In the genomic region with DNA sequence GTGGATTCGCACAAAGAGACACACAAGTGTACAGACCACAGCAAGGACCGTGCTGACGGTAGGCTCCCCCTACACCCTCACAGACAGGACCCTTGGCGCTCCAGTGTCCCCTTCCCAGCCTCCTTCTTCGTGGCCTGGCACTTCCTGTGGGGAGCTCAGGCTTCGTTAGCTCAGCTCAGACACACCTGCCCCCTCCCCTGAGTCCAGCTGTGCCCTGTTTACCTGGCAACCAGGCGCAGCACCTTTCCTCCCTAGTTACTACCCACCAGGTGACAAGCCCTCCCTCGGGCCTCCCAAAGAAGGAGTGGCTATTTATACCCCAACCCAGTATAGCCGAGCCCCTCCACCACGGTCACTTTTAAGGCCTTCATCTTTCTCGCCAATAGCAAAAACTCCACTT, we compare ENCODE assay signal across 27 cellular contexts. TPM values are rescaled to one million over a fixed set of nuclear protein-coding genes. Genes with fewer than 3 reads are reported as not detected.
A peak's percentile ranks its signal among the peaks of the same experiment; 100 is the strongest.
DNase-seq lines count a peak whose midpoint lies in the region; ATAC-seq and TF ChIP-seq lines count a peak whose summit lies in the region.
"Had no signal": no experiment of that assay in that cellular context is flagged by ENCODE, and none has a peak within 500 bp of the region (broad histone marks: within the 10 kb centered on the region; RNA-seq: fewer than 3 reads in every experiment).

No MANE protein-coding gene starts in this region.

- DNase-seq in DMS153 treated with DMSO at 0.1 percent for 48 hours (lab: John Stamatoyannopoulos, UW; ENCODE audit: unreplicated experiment) (peak; percentile 16), NCI-H2081 treated with DMSO at 0.1 percent for 48 hours (lab: John Stamatoyannopoulos, UW) (peak; percentile 11), body of pancreas (peak in 3 of 4 donors; percentile 21 to 35 (median 33)), neural progenitor cell (ENCODE audit: low spot score) (no peak), mesenteric fat pad (ENCODE audit: low spot score) (no peak), NCI-H2227 treated with DMSO at 0.1 percent for 48 hours (lab: John Stamatoyannopoulos, UW) (no peak)
- DNase-seq in activated CD4-positive, alpha-beta T cell treated with anti-CD3 and anti-CD28 coated beads, Interleukin-2, amount 50 U/mL, for 1 hour, result no peak
- DNase-seq: activated T-cell treated with anti-CD3 and anti-CD28 coated beads, Interleukin-2, amount 50 U/mL, for 1 hour; dermis blood vessel endothelial cell; DMS 273 treated with DMSO at 0.1 percent for 48 hours; HCEC 1CT; heart right ventricle; KBM-7; left ventricle myocardium inferior; midbrain; NCI-H1694; NCI-H446; T-helper 9 cell; uterus had no signal

- peaks cover 65% of the 10 kb centered on the region for H3K4me1 Mint-ChIP-seq in neural progenitor cell

- WGBS in body of pancreas, 2 donors, result 72 to 77% methylated on average over 11 of the region's 11 CpGs

- no peaks in the 10 kb centered on the region for H3K9me3 Mint-ChIP-seq in neural progenitor cell
- H3K9me3 Mint-ChIP-seq: nephron had no signal

- no peak for TF ChIP-seq CTCF in body of pancreas (IDR thresholded peaks at IDR 0.05)
- no peak for TF ChIP-seq CTCF in neural progenitor cell (IDR thresholded peaks at IDR 0.05)

- H2AFZ ChIP-seq in neural progenitor cell (replicated peaks), result no peak overlapping the region

- peaks cover 20% of the 10 kb centered on the region for H3K27me3 Mint-ChIP-seq in neural progenitor cell (ENCODE audit: insufficient read depth, low read depth)

- no peak for ATAC-seq in body of pancreas
- no peak for ATAC-seq in HG03139 (IDR thresholded peaks at IDR 0.05; ENCODE audit: unreplicated experiment)
- ATAC-seq: activated CD4-positive, CD25-positive, alpha-beta regulatory T cell treated with anti-CD3 and anti-CD28 coated beads, Interleukin-2, amount 50 U/mL, for 24 hours; heart right ventricle had no signal

- no peak for TF ChIP-seq POLR2A in body of pancreas (IDR thresholded peaks at IDR 0.05)

- H3K79me2 ChIP-seq in neural progenitor cell (ENCODE audit: low read depth), result no peaks in the 10 kb centered on the region

- H3K36me3 ChIP-seq in body of pancreas (replicated peaks in 1 of 2; ENCODE audit: insufficient read depth in 1 of 2, low read depth in 2 of 2) (no peaks in the 10 kb centered on the region), neural progenitor cell (no peaks in the 10 kb centered on the region)
- H3K36me3 ChIP-seq: heart right ventricle, left ventricle myocardium inferior, prostate gland, suprapubic skin, uterus had no signal

- peaks cover 13% of the 10 kb centered on the region for H3F3A ChIP-seq in neural progenitor cell (ENCODE audit: low read depth)

- no peak overlapping the region for H3K4me2 ChIP-seq in neural progenitor cell

- H3K27me3 ChIP-seq in body of pancreas (peaks cover 0 to 7% of the 10 kb centered on the region in 2 donors), neural progenitor cell (peaks cover under 1% of the 10 kb centered on the region)
- H3K27me3 ChIP-seq: uterus had no signal

- H3K27ac Mint-ChIP-seq in neural progenitor cell, result peak overlapping the region; percentile 47
- H3K27ac Mint-ChIP-seq: nephron had no signal

- H3K27ac ChIP-seq in body of pancreas (no peak overlapping the region), neural progenitor cell (no peak overlapping the region)
- H3K27ac ChIP-seq: heart right ventricle, left ventricle myocardium inferior, prostate gland, suprapubic skin, uterus had no signal

- no peaks in the 10 kb centered on the region for H3K9me3 ChIP-seq in body of pancreas
- no peaks in the 10 kb centered on the region for H3K9me3 ChIP-seq in neural progenitor cell (ENCODE audit: low read depth)
- H3K9me3 ChIP-seq: heart right ventricle, left ventricle myocardium inferior, prostate gland, suprapubic skin, uterus had no signal

- H3K4me3 ChIP-seq in body of pancreas, result no peak overlapping the region
- H3K4me3 ChIP-seq in neural progenitor cell, result no peak overlapping the region
- H3K4me3 ChIP-seq: heart right ventricle, left ventricle myocardium inferior, prostate gland, suprapubic skin, uterus had no signal

- H3K9ac ChIP-seq in neural progenitor cell, result no peak overlapping the region

- H3K4me1 ChIP-seq in body of pancreas (peaks cover 2% of the 10 kb centered on the region), neural progenitor cell (peaks cover 16% of the 10 kb centered on the region)
- H3K4me1 ChIP-seq: prostate gland, uterus had no signal

- intact Hi-C loops in body of pancreas (cut with DNase I), result no loop called here

- H3K36me3 Mint-ChIP-seq in neural progenitor cell, result no peaks in the 10 kb centered on the region

- H4K20me1 ChIP-seq in neural progenitor cell (ENCODE audit: low read depth), result no peaks in the 10 kb centered on the region

- peak overlapping the region; percentile 46 for H3K4me3 Mint-ChIP-seq in neural progenitor cell
- H3K4me3 Mint-ChIP-seq: nephron had no signal

RNA-seq across cellular contexts. Expression of a gene that starts 4.7 kb away (rescaled TPM):
- total RNA-seq in body of pancreas, result 10 to 100 TPM in 1 of 2 donors, 1 to 10 TPM in 1; 1.6 to 48.1 TPM
- 0.17 and 1.1 TPM in 2 replicates for total RNA-seq in neural progenitor cell (ENCODE audit: low replicate concordance)
- not detected for total RNA-seq in mesenteric fat pad
- total RNA-seq: dermis blood vessel endothelial cell, endothelial cell of umbilical vein, heart right ventricle, left ventricle myocardium inferior, OCI-LY7, suprapubic skin had no signal

RNA-seq across cellular contexts. Expression of a gene that starts 9.4 kb away (rescaled TPM):
- total RNA-seq in body of pancreas (not detected), neural progenitor cell (ENCODE audit: low replicate concordance) (not detected in 2 replicates), mesenteric fat pad (not detected)
- total RNA-seq: dermis blood vessel endothelial cell, endothelial cell of umbilical vein, HT-29, OCI-LY7, suprapubic skin had no signal

RNA-seq across cellular contexts. Expression of a gene that starts 51.4 kb away (rescaled TPM):
- total RNA-seq in body of pancreas (10 to 100 TPM; 24.6 to 40.2 TPM), neural progenitor cell (ENCODE audit: low replicate concordance) (86.4 and 91.0 TPM in 2 replicates), mesenteric fat pad (42.5 TPM)

Comparison
In these comparisons a context has a peak if more than half of its experiments do, and no peak if none do; other contexts are left out.
1. DNase-seq: peak in DMS153 treated with DMSO at 0.1 percent for 48 hours (single experiment), NCI-H2081 treated with DMSO at 0.1 percent for 48 hours (single experiment) and body of pancreas (3 of 4); none in neural progenitor cell (single experiment), activated CD4-positive, alpha-beta T cell treated with anti-CD3 and anti-CD28 coated beads, Interleukin-2, amount 50 U/mL, for 1 hour (single experiment), mesenteric fat pad (single experiment) and NCI-H2227 treated with DMSO at 0.1 percent for 48 hours (single experiment).